ENCODE assay signal across 25 cellular contexts in the genomic region with DNA sequence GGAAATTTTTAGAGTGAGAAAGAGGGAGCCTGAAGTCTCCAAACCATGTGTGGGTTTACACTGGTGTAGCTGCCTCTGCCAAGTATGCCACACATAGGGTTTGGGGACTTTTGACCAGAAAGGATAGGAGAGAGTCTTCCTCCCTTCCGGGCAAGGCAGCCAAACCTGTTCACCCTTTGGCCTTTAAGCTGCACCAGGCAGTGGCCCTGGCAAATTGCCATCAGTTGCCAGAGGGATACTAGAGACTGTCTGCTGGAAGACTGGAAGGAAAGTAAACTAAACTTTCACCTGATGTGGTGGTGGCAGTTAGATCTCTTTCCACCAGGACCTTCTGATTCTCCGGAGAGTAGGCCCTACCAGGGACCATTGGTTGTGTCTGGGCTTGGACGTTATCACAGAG.
"Had no signal": no experiment of that assay in that cellular context is flagged by ENCODE, and none has a peak within 500 bp of the region (broad histone marks: within the 10 kb centered on the region; RNA-seq: fewer than 3 reads in every experiment).

No MANE protein-coding gene starts in this region.

- H3K79me2 ChIP-seq: parathyroid adenoma had no signal

- FAIRE-seq: astrocyte, colon, urothelium cell line had no signal

- H3K9ac ChIP-seq: parathyroid adenoma had no signal

- H3K9me3 ChIP-seq: breast epithelium, gastrocnemius medialis, transverse colon had no signal

- H3K27me3 ChIP-seq: breast epithelium, esophagus squamous epithelium, gastrocnemius medialis, suprapubic skin, transverse colon had no signal

- H3K27ac ChIP-seq: breast epithelium, dorsolateral prefrontal cortex, esophagus squamous epithelium, gastrocnemius medialis, parathyroid adenoma, suprapubic skin, transverse colon had no signal

- H2AFZ ChIP-seq: parathyroid adenoma had no signal

- DNase-seq: activated CD4-positive, alpha-beta memory T cell treated with anti-CD3 and anti-CD28 coated beads for 36 hours; activated CD4-positive, alpha-beta T cell treated with anti-CD3 and anti-CD28 coated beads for 4 hours; activated CD4-positive, CD25-positive, alpha-beta regulatory T cell; activated naive CD4-positive, alpha-beta T cell treated with Interleukin-2 at 50 U/mL for 16 hours; activated naive CD8-positive, alpha-beta T cell treated with anti-CD3 and anti-CD28 coated beads for 36 hours; activated T-cell treated with anti-CD3 and anti-CD28 coated beads, Interleukin-2, amount 50 U/mL, for 48 hours; dorsolateral prefrontal cortex; effector memory CD8-positive, alpha-beta T cell; esophagus squamous epithelium; gastrocnemius medialis; hypothalamus; left ventricle myocardium superior; mesenchymal stem cell; naive B cell; nucleus accumbens; right cardiac atrium; stimulated activated CD4-positive, alpha-beta T cell treated with anti-CD3 and anti-CD28 coated beads, Interleukin-1b, Interleukin-23, amount 100 ng/mL, for 48 hours; stimulated activated naive CD8-positive, alpha-beta T cell treated with anti-CD3 and anti-CD28 coated beads, Interleukin-15, amount 100 ng/mL, for 72 hours; transverse colon had no signal

- H3K36me3 ChIP-seq: breast epithelium, esophagus squamous epithelium, gastrocnemius medialis, suprapubic skin, transverse colon had no signal

- H3K4me3 ChIP-seq: breast epithelium, dorsolateral prefrontal cortex, esophagus squamous epithelium, gastrocnemius medialis, suprapubic skin, transverse colon had no signal

- H3K4me1 ChIP-seq: breast epithelium, esophagus squamous epithelium, gastrocnemius medialis, parathyroid adenoma, suprapubic skin, transverse colon had no signal
